Comparison of ENCODE assay signal across 15 cellular contexts in the genomic region with DNA sequence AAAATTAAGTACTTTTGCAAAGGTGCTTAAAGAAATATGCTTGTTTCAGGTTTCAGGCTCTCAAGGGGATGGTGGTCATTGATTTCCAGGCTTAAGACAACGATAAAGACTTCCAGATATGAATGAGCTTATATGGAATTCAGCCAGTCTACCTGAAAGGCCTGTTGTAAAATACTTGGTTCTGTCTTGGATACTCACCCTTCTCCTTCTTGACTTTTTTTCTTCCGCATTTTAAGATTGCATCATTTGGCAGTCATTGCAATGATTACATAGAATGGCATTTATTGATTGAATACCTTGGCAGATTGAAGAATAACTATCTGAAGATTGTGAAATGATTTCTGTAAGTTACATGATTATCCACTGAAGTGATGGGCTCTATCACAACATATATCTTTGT.
A peak's percentile ranks its signal among the peaks of the same experiment; 100 is the strongest.
DNase-seq lines count a peak whose midpoint lies in the region; ATAC-seq and TF ChIP-seq lines count a peak whose summit lies in the region.
"Had no signal": no experiment of that assay in that cellular context is flagged by ENCODE, and none has a peak within 500 bp of the region (broad histone marks: within the 10 kb centered on the region; RNA-seq: fewer than 3 reads in every experiment).

No MANE protein-coding gene starts in this region.

- no peak overlapping the region; the same call in 1 of the 2 replicates for H4K5ac ChIP-seq in IMR-90 (ENCODE audit: low read depth, low read length)

- H3K4me2 ChIP-seq in IMR-90 (ENCODE audit: low read depth, low read length), result no peak overlapping the region

- no peaks in the 10 kb centered on the region for H3K36me3 ChIP-seq in IMR-90 (ENCODE audit: control insufficient read depth, insufficient read depth, low read length)
- H3K36me3 ChIP-seq in adrenal gland (replicated peaks in 1 of 2), result no peaks in the 10 kb centered on the region
- H3K36me3 ChIP-seq: esophagus muscularis mucosa, upper lobe of right lung had no signal

- H3K18ac ChIP-seq in IMR-90 (ENCODE audit: low read depth, low read length), result peak overlapping the region; percentile 6; the same call in 1 of the 2 replicates

- peaks cover 15% of the 10 kb centered on the region for H3K9me3 Mint-ChIP-seq in WTC11
- H3K9me3 Mint-ChIP-seq: activated naive CD8-positive, alpha-beta T cell treated with anti-CD3 and anti-CD28 coated beads for 36 hours had no signal

- H3K14ac ChIP-seq in IMR-90 (replicated peaks; ENCODE audit: low read depth, low read length), result peak overlapping the region; percentile 15

- H3K23ac ChIP-seq in IMR-90 (ENCODE audit: low read depth, low read length), result peak overlapping the region; percentile 13

- no peak overlapping the region for H2AK9ac ChIP-seq in IMR-90 (replicated peaks; ENCODE audit: low read depth, low read length, poor library complexity)

- peaks cover 11% of the 10 kb centered on the region; the same call in 1 of the 2 replicates for H3K4me1 Mint-ChIP-seq in WTC11
- H3K4me1 Mint-ChIP-seq: activated naive CD8-positive, alpha-beta T cell treated with anti-CD3 and anti-CD28 coated beads for 36 hours; CD4-positive, alpha-beta memory T cell had no signal

- peak overlapping the region; percentile 92 for H2BK120ac ChIP-seq in IMR-90 (ENCODE audit: low read depth, low read length)

- H2AK5ac ChIP-seq in IMR-90 (ENCODE audit: low read depth, low read length), result 0 out of 2 replicates have a peak overlapping the region, but pooled peaks have one; percentile 20

- CTCF ChIA-PET in IMR-90 (lab: Yijun Ruan, JAX) (interaction anchor here (0.6 kb wide), 2 partner anchors 413 to 696 kb away, joined by 5 to 6 read pairs; a partner anchor contains a TSS), WTC11 (lab: Charles Lee) (interaction anchor here (1.2 kb wide), 1 partner anchor 699 kb away, joined by 4 read pairs; no protein-coding TSS in a partner anchor)

- peak overlapping the region; percentile 86 for H4K91ac ChIP-seq in IMR-90 (ENCODE audit: insufficient read depth, low read depth, low read length)

- ATAC-seq in IMR-90 (ENCODE audit: low read depth), result no peak
- ATAC-seq in WTC11, result no peak
- no peak for ATAC-seq in GM21737 (IDR thresholded peaks at IDR 0.05; ENCODE audit: unreplicated experiment)

- H2AFZ ChIP-seq in IMR-90 (replicated peaks; ENCODE audit: low read length, poor library complexity), result no peak overlapping the region

- H3K9me3 ChIP-seq in IMR-90 (ENCODE audit: control insufficient read depth, insufficient read depth, low read length), result no peaks in the 10 kb centered on the region; the same call in none of the 2 replicates
- H3K9me3 ChIP-seq in adrenal gland (replicated peaks in 1 of 3), result no peaks in the 10 kb centered on the region
- H3K9me3 ChIP-seq: esophagus muscularis mucosa, upper lobe of right lung had no signal

- peak overlapping the region; percentile 55; the same call in 2 of the 3 replicates for H2BK15ac ChIP-seq in IMR-90 (ENCODE audit: low read depth, low read length)

- POLR2A ChIA-PET in IMR-90 (lab: Charles Lee; ENCODE audit: unreplicated experiment), result interaction anchor here (0.7 kb wide), 1 partner anchor 11 kb away, joined by 3 read pairs; no protein-coding TSS in a partner anchor
- POLR2A ChIA-PET in WTC11 (lab: Charles Lee), result no interaction called here

- WGBS in IMR-90 (ENCODE audit: extremely low coverage in 2 of 2, insufficient read length in 1 of 2), 2 experiments, result no CpG with 5 or more reads among the region's 2 CpGs
- 73 to 88% (median 79%) methylated on average over 2 of the region's 2 CpGs for WGBS in adrenal gland, 4 donors

- no peak overlapping the region for H3K4me3 Mint-ChIP-seq in WTC11
- H3K4me3 Mint-ChIP-seq: activated naive CD8-positive, alpha-beta T cell treated with anti-CD3 and anti-CD28 coated beads for 36 hours; CD4-positive, alpha-beta memory T cell had no signal

- peaks cover 19% of the 10 kb centered on the region for H3K9me1 ChIP-seq in IMR-90 (ENCODE audit: insufficient read depth, low read length)

- peak overlapping the region; percentile 79 to 94; a peak in 3 of 4 replicates for H4K8ac ChIP-seq in IMR-90 (ENCODE audit: low read depth in 2 of 2, low read length in 2 of 2)

- no peak overlapping the region for H3K27ac Mint-ChIP-seq in WTC11
- H3K27ac Mint-ChIP-seq: activated naive CD8-positive, alpha-beta T cell treated with anti-CD3 and anti-CD28 coated beads for 36 hours; CD4-positive, alpha-beta memory T cell had no signal

- TF ChIP-seq POLR2A in IMR-90 (IDR thresholded peaks at IDR 0.05; ENCODE audit: low read depth, low read length) (no peak), adrenal gland (IDR thresholded peaks at IDR 0.05) (no peak)

- no peak overlapping the region for H3K27ac ChIP-seq in IMR-90 (ENCODE audit: insufficient read depth, low read length)
- H3K27ac ChIP-seq in adrenal gland, result no peak overlapping the region
- H3K27ac ChIP-seq: upper lobe of right lung had no signal

- H2BK5ac ChIP-seq in IMR-90 (ENCODE audit: low read depth, low read length, poor library complexity, severe bottlenecking), result peak overlapping the region; percentile 92

- DNase-seq in IMR-90, result peak; percentile 44
- no peak for DNase-seq in WTC11 (ENCODE audit: low spot score)
- DNase-seq in fibroblast of the aortic adventitia (ENCODE audit: low read depth), result peak; percentile 78
- DNase-seq in renal cortical epithelial cell (ENCODE audit: low read depth), result peak; percentile 77
- DNase-seq in adrenal gland, result no peak
- DNase-seq in effector CD8-positive, alpha-beta T cell (lab: John Stamatoyannopoulos, UW), result no peak
- no peak for DNase-seq in NCI-H2196 (lab: John Stamatoyannopoulos, UW; ENCODE audit: unreplicated experiment)
- DNase-seq: activated CD4-positive, alpha-beta T cell treated with anti-CD3 and anti-CD28 coated beads for 1 hour; activated naive CD8-positive, alpha-beta T cell treated with anti-CD3 and anti-CD28 coated beads for 36 hours; CD4-positive, alpha-beta memory T cell; stimulated activated naive CD4-positive, alpha-beta T cell treated with Interleukin-2 at 50 U/mL for 16 hours; upper lobe of right lung had no signal

- no TSS peak for BruUV-seq in IMR-90 (replicated peaks; lab: Mats Ljungman, UMichigan)

- peak overlapping the region; percentile 92 for H2BK20ac ChIP-seq in IMR-90 (ENCODE audit: low read depth, low read length)

- no peak overlapping the region for H3K4me3 ChIP-seq in IMR-90 (ENCODE audit: insufficient read depth, low read depth, low read length)
- no peak overlapping the region for H3K4me3 ChIP-seq in fibroblast of the aortic adventitia (ENCODE audit: low read depth, low read length)
- no peak overlapping the region for H3K4me3 ChIP-seq in adrenal gland
- H3K4me3 ChIP-seq: esophagus muscularis mucosa, skin epidermis, upper lobe of right lung had no signal

- dilution Hi-C loops in IMR-90 (cut with HindIII; ENCODE audit: low sequenced_read_pairs, unreplicated experiment), result no loop called here

- in situ Hi-C loops in IMR-90 (cut with MboI; ENCODE audit: low sequenced_read_pairs), result no loop called here

- no peak for TF ChIP-seq RAD21 in IMR-90 (IDR thresholded peaks at IDR 0.05; ENCODE audit: low read length)

- H4K20me1 ChIP-seq in IMR-90 (ENCODE audit: insufficient read depth, low read length), result no peaks in the 10 kb centered on the region

- no peaks in the 10 kb centered on the region for H3K36me3 Mint-ChIP-seq in WTC11
- H3K36me3 Mint-ChIP-seq: activated naive CD8-positive, alpha-beta T cell treated with anti-CD3 and anti-CD28 coated beads for 36 hours; CD4-positive, alpha-beta memory T cell had no signal

- H3K4ac ChIP-seq in IMR-90 (ENCODE audit: low read depth, low read length), result peak overlapping the region; percentile 82; the same call in 1 of the 2 replicates

- H3K4me1 ChIP-seq in IMR-90 (ENCODE audit: control insufficient read depth, insufficient read depth, low read length), result peaks cover 20% of the 10 kb centered on the region
- no peaks in the 10 kb centered on the region for H3K4me1 ChIP-seq in adrenal gland (replicated peaks in 1 of 2)
- H3K4me1 ChIP-seq: upper lobe of right lung had no signal

- no peaks in the 10 kb centered on the region for H3K27me3 ChIP-seq in IMR-90 (ENCODE audit: control insufficient read depth, insufficient read depth, low read length)
- H3K27me3 ChIP-seq in adrenal gland, result no peaks in the 10 kb centered on the region
- H3K27me3 ChIP-seq: esophagus muscularis mucosa, upper lobe of right lung had no signal

- no peak overlapping the region for H3K9ac ChIP-seq in IMR-90 (ENCODE audit: low read depth, low read length)

- intact Hi-C loops in IMR-90 (cut with micrococcal nuclease) (no loop called here), adrenal gland (cut with DNase I) (loop anchor here in 1 of 2 donors (10.0 kb wide), 1 partner anchor 698 kb away; a partner anchor contains a TSS)

- H3K27me3 Mint-ChIP-seq in WTC11 (ENCODE audit: low read depth), result no peaks in the 10 kb centered on the region; the same call in 1 of the 2 replicates
- H3K27me3 Mint-ChIP-seq: activated naive CD8-positive, alpha-beta T cell treated with anti-CD3 and anti-CD28 coated beads for 36 hours; CD4-positive, alpha-beta memory T cell had no signal

- TF ChIP-seq CTCF in IMR-90 (conservative IDR thresholded peaks at IDR 0.05; ENCODE audit: low read depth, low read length) (no peak), WTC11 (IDR thresholded peaks at IDR 0.05) (no peak), fibroblast of the aortic adventitia (IDR thresholded peaks at IDR 0.05; ENCODE audit: insufficient read depth, low read length) (no peak), adrenal gland (IDR thresholded peaks at IDR 0.05) (no peak)

- peaks cover 0 to 5% of the 10 kb centered on the region in 2 experiments; a peak in 1 of 4 replicates for H3K79me1 ChIP-seq in IMR-90 (ENCODE audit: low read depth in 1 of 2, low read length in 2 of 2)

- H3K56ac ChIP-seq in IMR-90 (ENCODE audit: extremely low read depth, insufficient read depth, low read length), result peak overlapping the region; percentile 83; the same call in 1 of the 2 replicates

TF ChIP-seq in IMR-90, 13 proteins besides CTCF, POLR2A, EP300 and RAD21:
- TF ChIP-seq MAZ (IDR thresholded peaks at IDR 0.05; ENCODE audit: borderline replicate concordance, low read depth, low read length) (no peak), CEBPB (IDR thresholded peaks at IDR 0.05; ENCODE audit: low read depth, low read length) (peak; percentile 92), CHD1 (IDR thresholded peaks at IDR 0.05; ENCODE audit: low read depth, low read length) (no peak)
TF ChIP-seq in IMR-90: peak in this region for 1.

TF ChIP-seq in WTC11, 78 proteins besides CTCF, POLR2A, EP300 and RAD21:
- TF ChIP-seq ATF1 (CRISPR knock-in tag; IDR thresholded peaks at IDR 0.05), result no peak
- peak; percentile 80 for TF ChIP-seq GABPB1 (CRISPR knock-in tag; IDR thresholded peaks at IDR 0.05)
TF ChIP-seq in WTC11: peak in this region for 1.

Comparison
In these comparisons a context has a peak if more than half of its experiments do, and no peak if none do; other contexts are left out.
1. DNase-seq: peak in IMR-90 (single experiment), fibroblast of the aortic adventitia (single experiment) and renal cortical epithelial cell (single experiment); none in WTC11 (single experiment), adrenal gland (0 of 7), effector CD8-positive, alpha-beta T cell (single experiment) and NCI-H2196 (single experiment).